Comparison of ENCODE assay signal across 8 cellular contexts in genomic region chr13:76667551-76667950, GRCh38.
DNase-seq lines count a peak whose midpoint lies in the region; ATAC-seq and TF ChIP-seq lines count a peak whose summit lies in the region.

No MANE protein-coding gene starts in this region.

- H3K27me3 Mint-ChIP-seq in activated CD4-positive, alpha-beta T cell treated with anti-CD3 and anti-CD28 coated beads for 36 hours = peaks cover under 1% of the 10 kb centered on the region
- H3K27me3 Mint-ChIP-seq in glutamatergic neuron (ENCODE audit: unreplicated experiment) = no peaks in the 10 kb centered on the region

- no peaks in the 10 kb centered on the region for H3K36me3 Mint-ChIP-seq in activated CD4-positive, alpha-beta T cell treated with anti-CD3 and anti-CD28 coated beads for 36 hours (ENCODE audit: low read depth)
- no peaks in the 10 kb centered on the region for H3K36me3 Mint-ChIP-seq in glutamatergic neuron (ENCODE audit: unreplicated experiment)

- peak; percentile 88 for ATAC-seq in activated CD4-positive, alpha-beta T cell treated with anti-CD3 and anti-CD28 coated beads for 36 hours

- H3K9me3 Mint-ChIP-seq in activated CD4-positive, alpha-beta T cell treated with anti-CD3 and anti-CD28 coated beads for 36 hours (ENCODE audit: low read depth) = no peaks in the 10 kb centered on the region
- H3K9me3 Mint-ChIP-seq in glutamatergic neuron (ENCODE audit: unreplicated experiment) = no peaks in the 10 kb centered on the region

- CTCF ChIA-PET in activated CD4-positive, alpha-beta T cell treated with anti-CD3 and anti-CD28 coated beads for 36 hours (lab: Charles Lee) = interaction anchor here (1.0 to 2.8 kb wide), 3 partner anchors 217 to 236 kb away, joined by 4 to 17 read pairs (median 9); no protein-coding TSS in a partner anchor

- TF ChIP-seq CTCF in glutamatergic neuron (IDR thresholded peaks at IDR 0.05; ENCODE audit: partially characterized antibody, unreplicated experiment) = no peak

- POLR2A ChIA-PET in activated CD4-positive, alpha-beta T cell treated with anti-CD3 and anti-CD28 coated beads for 36 hours (lab: Charles Lee) = no interaction called here

- intact Hi-C loops in activated CD4-positive, alpha-beta T cell treated with anti-CD3 and anti-CD28 coated beads for 36 hours (cut with DNase I, micrococcal nuclease) = loop anchor here (1.0 to 5.0 kb wide), 3 partner anchors 220 to 315 kb away; partner anchors contain the start of gene KCTD12 (in 1 of the 2)

- H3K27ac Mint-ChIP-seq in activated CD4-positive, alpha-beta T cell treated with anti-CD3 and anti-CD28 coated beads for 36 hours = no peak overlapping the region
- no peak overlapping the region for H3K27ac Mint-ChIP-seq in glutamatergic neuron (ENCODE audit: unreplicated experiment)

- peak; percentile 9 for DNase-seq in activated CD4-positive, alpha-beta T cell treated with anti-CD3 and anti-CD28 coated beads for 36 hours
- no peak for DNase-seq in activated CD4-positive, alpha-beta T cell treated with anti-CD3 and anti-CD28 coated beads for 1 hour
- DNase-seq in NCI-H460 (ENCODE audit: extremely low read depth, low read depth) = peak; percentile 1
- DNase-seq in fibroblast of the conjunctiva (ENCODE audit: low read depth) = peak; percentile 74
- peak; percentile 77 for DNase-seq in stromal cell of bone marrow (ENCODE audit: low read depth)
- no peak for DNase-seq in glutamatergic neuron
- DNase-seq in stimulated activated CD8-positive, alpha-beta memory T cell treated with anti-CD3 and anti-CD28 coated beads, Interleukin-4, amount 100 ng/mL, for 48 hours = no peak
- no peak for DNase-seq in NCI-H2196 (lab: John Stamatoyannopoulos, UW; ENCODE audit: unreplicated experiment)

- no peak overlapping the region for H3K4me3 Mint-ChIP-seq in activated CD4-positive, alpha-beta T cell treated with anti-CD3 and anti-CD28 coated beads for 36 hours
- no peak overlapping the region for H3K4me3 Mint-ChIP-seq in glutamatergic neuron (ENCODE audit: unreplicated experiment)

- H3K4me1 Mint-ChIP-seq in activated CD4-positive, alpha-beta T cell treated with anti-CD3 and anti-CD28 coated beads for 36 hours = no peaks in the 10 kb centered on the region
- H3K4me1 Mint-ChIP-seq in glutamatergic neuron (ENCODE audit: low read depth, unreplicated experiment) = peaks cover 5% of the 10 kb centered on the region

Comparison
In these comparisons a context has a peak if more than half of its experiments do, and no peak if none do; other contexts are left out.
1. DNase-seq: peak in activated CD4-positive, alpha-beta T cell treated with anti-CD3 and anti-CD28 coated beads for 36 hours (single experiment), NCI-H460 (single experiment), fibroblast of the conjunctiva (single experiment) and stromal cell of bone marrow (single experiment); none in activated CD4-positive, alpha-beta T cell treated with anti-CD3 and anti-CD28 coated beads for 1 hour (single experiment), glutamatergic neuron (single experiment), stimulated activated CD8-positive, alpha-beta memory T cell treated with anti-CD3 and anti-CD28 coated beads, Interleukin-4, amount 100 ng/mL, for 48 hours (single experiment) and NCI-H2196 (single experiment).